Comparison of ENCODE assay signal across 15 cellular contexts in genomic region chr6:157070403-157071107, GRCh38.
DNase-seq lines count a peak whose midpoint lies in the region; ATAC-seq and TF ChIP-seq lines count a peak whose summit lies in the region.
"Had no signal": no experiment of that assay in that cellular context is flagged by ENCODE, and none has a peak within 500 bp of the region (broad histone marks: within the 10 kb centered on the region; RNA-seq: fewer than 3 reads in every experiment).

No MANE protein-coding gene starts in this region.

- H3K27ac Mint-ChIP-seq in Caco-2 (ENCODE audit: unreplicated experiment) = no peak overlapping the region
- H3K27ac Mint-ChIP-seq: activated CD4-positive, alpha-beta T cell treated with anti-CD3 and anti-CD28 coated beads for 36 hours; activated T-helper 17 cell treated with anti-CD3 and anti-CD28 coated beads, Interleukin-2, amount 50 U/mL, for 72 hours had no signal

- no peak for TF ChIP-seq CTCF in Caco-2 (IDR thresholded peaks at IDR 0.05; ENCODE audit: insufficient read depth in 1 of 2, low read depth in 1 of 2, low read length in 1 of 2, severe bottlenecking in 1 of 2, unreplicated experiment in 1 of 2)

- H3K4me1 ChIP-seq in Caco-2 = peaks cover 5% of the 10 kb centered on the region; the same call in 1 of the 2 replicates

- no peaks in the 10 kb centered on the region for H3K36me3 ChIP-seq in Caco-2 (ENCODE audit: control insufficient read depth, insufficient read depth, low read length)
- H3K36me3 ChIP-seq: cardiac muscle cell, neutrophil, transverse colon had no signal

- H3K4me3 Mint-ChIP-seq in Caco-2 (ENCODE audit: unreplicated experiment) = no peak overlapping the region
- H3K4me3 Mint-ChIP-seq: activated CD4-positive, alpha-beta T cell treated with anti-CD3 and anti-CD28 coated beads for 36 hours; activated T-helper 17 cell treated with anti-CD3 and anti-CD28 coated beads, Interleukin-2, amount 50 U/mL, for 72 hours had no signal

- no peaks in the 10 kb centered on the region for H3K27me3 Mint-ChIP-seq in Caco-2 (ENCODE audit: insufficient read depth, unreplicated experiment)
- H3K27me3 Mint-ChIP-seq: activated CD4-positive, alpha-beta T cell treated with anti-CD3 and anti-CD28 coated beads for 36 hours; activated T-helper 17 cell treated with anti-CD3 and anti-CD28 coated beads, Interleukin-2, amount 50 U/mL, for 72 hours had no signal

- no peak overlapping the region for H3K4me3 ChIP-seq in Caco-2 (ENCODE audit: low read depth, low read length)
- H3K4me3 ChIP-seq: cardiac muscle cell, transverse colon had no signal

- H3K4me1 Mint-ChIP-seq in Caco-2 (ENCODE audit: low read depth, unreplicated experiment) = peaks cover 17% of the 10 kb centered on the region

- no peaks in the 10 kb centered on the region for H3K9me3 ChIP-seq in Caco-2
- H3K9me3 ChIP-seq: neutrophil, transverse colon had no signal

- CTCF ChIA-PET in Caco-2 (lab: Charles Lee) = no interaction called here

- no peak for ATAC-seq in GM21423 (IDR thresholded peaks at IDR 0.05; ENCODE audit: unreplicated experiment)
- ATAC-seq: activated CD4-positive, alpha-beta T cell treated with anti-CD3 and anti-CD28 coated beads for 36 hours; activated T-helper 17 cell treated with anti-CD3 and anti-CD28 coated beads, Interleukin-2, amount 50 U/mL, for 72 hours had no signal

- BruUV-seq in Caco-2 (replicated peaks; lab: Mats Ljungman, UMichigan) = no TSS peak

- no peaks in the 10 kb centered on the region for H3K36me3 Mint-ChIP-seq in Caco-2 (ENCODE audit: insufficient read depth, unreplicated experiment)

- no peaks in the 10 kb centered on the region for H3K27me3 ChIP-seq in Caco-2 (replicated peaks; ENCODE audit: control insufficient read depth, insufficient read depth, low read length)
- H3K27me3 ChIP-seq: cardiac muscle cell, neutrophil, transverse colon had no signal

- POLR2A ChIA-PET in Caco-2 (lab: Charles Lee) = interaction anchor here (0.7 kb wide), 1 partner anchor 16 kb away, joined by 3 read pairs; no protein-coding TSS in a partner anchor

- H3K9me3 Mint-ChIP-seq in Caco-2 (ENCODE audit: unreplicated experiment) = no peaks in the 10 kb centered on the region
- H3K9me3 Mint-ChIP-seq: activated T-helper 17 cell treated with anti-CD3 and anti-CD28 coated beads, Interleukin-2, amount 50 U/mL, for 72 hours had no signal

- DNase-seq in NCI-H1105 treated with DMSO at 0.1 percent for 48 hours (lab: John Stamatoyannopoulos, UW) (peak; percentile 23), NCI-H1105 (lab: John Stamatoyannopoulos, UW) (no peak), NCI-H446 treated with DMSO at 0.1 percent for 48 hours (lab: John Stamatoyannopoulos, UW) (peak; percentile 60), epidermal melanocyte (ENCODE audit: insufficient read length, low spot score) (peak; percentile 37), renal cortical epithelial cell (ENCODE audit: low read depth) (peak; percentile 73), Caco-2 (no peak), GM19240 (ENCODE audit: insufficient read length, low spot score) (no peak)
- DNase-seq: 8988T; activated CD4-positive, alpha-beta T cell treated with anti-CD3 and anti-CD28 coated beads for 36 hours; T-helper 1 cell; transverse colon had no signal

- intact Hi-C loops in Caco-2 (cut with micrococcal nuclease; ENCODE audit: unreplicated experiment) = no loop called here

Comparison
In these comparisons a context has a peak if more than half of its experiments do, and no peak if none do; other contexts are left out.
1. DNase-seq: peak in NCI-H1105 treated with DMSO at 0.1 percent for 48 hours (single experiment), NCI-H446 treated with DMSO at 0.1 percent for 48 hours (single experiment), epidermal melanocyte (single experiment) and renal cortical epithelial cell (single experiment); none in NCI-H1105 (single experiment), Caco-2 (0 of 2) and GM19240 (single experiment).